19 cellular contexts compared by ENCODE assay signal in genomic region chr11:32121012-32121411, GRCh38. TPM values are rescaled to one million over a fixed set of nuclear protein-coding genes. Genes with fewer than 3 reads are reported as not detected.
DNase-seq lines count a peak whose midpoint lies in the region; ATAC-seq and TF ChIP-seq lines count a peak whose summit lies in the region.
"Had no signal": no experiment of that assay in that cellular context is flagged by ENCODE, and none has a peak within 500 bp of the region (broad histone marks: within the 10 kb centered on the region; RNA-seq: fewer than 3 reads in every experiment).

No MANE protein-coding gene starts in this region.

- TF ChIP-seq CTCF in thyroid gland (IDR thresholded peaks at IDR 0.05) = no peak

- DNase-seq in NK-92 treated with Interleukin-12 subunit alpha and Interleukin-12 subunit beta, amount 100 ng/mL, for 24 hours (lab: John Stamatoyannopoulos, UW) = peak; percentile 10
- DNase-seq in NK-92 (lab: John Stamatoyannopoulos, UW; ENCODE audit: unreplicated experiment) (no peak), NCI-H526 treated with DMSO at 0.1 percent for 48 hours (lab: John Stamatoyannopoulos, UW) (peak; percentile 37), myocyte (ENCODE audit: low read depth) (peak; percentile 94), thyroid gland (no peak), superior temporal gyrus (ENCODE audit: extremely low spot score) (no peak)
- DNase-seq: activated B cell treated with CpG ODN at 0.5 μM for 24 hours, activated gamma-delta T cell, amniotic stem cell, caudate nucleus, esophagus squamous epithelium, NCI-H2029, NCI-H446 treated with DMSO at 0.1 percent for 48 hours, SHP77, small intestine, testis had no signal

- H3K27me3 ChIP-seq in thyroid gland = no peaks in the 10 kb centered on the region
- H3K27me3 ChIP-seq: BLaER1, esophagus squamous epithelium, testis had no signal

- peak; percentile 69 for ATAC-seq in GM21825 (IDR thresholded peaks at IDR 0.05; ENCODE audit: unreplicated experiment)
- no peak for ATAC-seq in GM18867 (IDR thresholded peaks at IDR 0.05; ENCODE audit: unreplicated experiment)

- no peak for TF ChIP-seq POLR2A in thyroid gland (IDR thresholded peaks at IDR 0.05)

- intact Hi-C loops in thyroid gland (cut with DNase I) = no loop called here

- WGBS in thyroid gland, 2 donors = 92 to 93% methylated on average over 4 of the region's 4 CpGs

- no peaks in the 10 kb centered on the region for H3K4me1 ChIP-seq in thyroid gland
- H3K4me1 ChIP-seq: BLaER1, esophagus squamous epithelium, testis had no signal

- H3K9me3 ChIP-seq in thyroid gland = no peaks in the 10 kb centered on the region
- H3K9me3 ChIP-seq: BLaER1, esophagus squamous epithelium, testis had no signal

- H3K27ac ChIP-seq in thyroid gland = no peak overlapping the region
- H3K27ac ChIP-seq: BLaER1, esophagus squamous epithelium, testis had no signal

- no peak overlapping the region for H3K4me3 ChIP-seq in thyroid gland (replicated peaks in 1 of 3)
- H3K4me3 ChIP-seq: BLaER1, esophagus squamous epithelium, testis had no signal

- no peaks in the 10 kb centered on the region for H3K36me3 ChIP-seq in thyroid gland
- H3K36me3 ChIP-seq: BLaER1, esophagus squamous epithelium had no signal

RNA-seq across cellular contexts. Expression of gene RCN1, which starts 30.1 kb away (rescaled TPM):
- total RNA-seq in myocyte (242 and 262 TPM in 2 replicates), thyroid gland (100 to 1,000 TPM in 1 of 4 donors, 10 to 100 TPM in 3; 52.0 to 101 (median 75.7) TPM)
- 278 TPM for polyA plus RNA-seq in myocyte (2012)

Comparison
In these comparisons a context has a peak if more than half of its experiments do, and no peak if none do; other contexts are left out.
1. DNase-seq: peak in NK-92 treated with Interleukin-12 subunit alpha and Interleukin-12 subunit beta, amount 100 ng/mL, for 24 hours (single experiment), NCI-H526 treated with DMSO at 0.1 percent for 48 hours (single experiment) and myocyte (single experiment); none in NK-92 (single experiment), thyroid gland (0 of 2) and superior temporal gyrus (single experiment).